ENCODE assay signal across 7 cellular contexts in the genomic region with DNA sequence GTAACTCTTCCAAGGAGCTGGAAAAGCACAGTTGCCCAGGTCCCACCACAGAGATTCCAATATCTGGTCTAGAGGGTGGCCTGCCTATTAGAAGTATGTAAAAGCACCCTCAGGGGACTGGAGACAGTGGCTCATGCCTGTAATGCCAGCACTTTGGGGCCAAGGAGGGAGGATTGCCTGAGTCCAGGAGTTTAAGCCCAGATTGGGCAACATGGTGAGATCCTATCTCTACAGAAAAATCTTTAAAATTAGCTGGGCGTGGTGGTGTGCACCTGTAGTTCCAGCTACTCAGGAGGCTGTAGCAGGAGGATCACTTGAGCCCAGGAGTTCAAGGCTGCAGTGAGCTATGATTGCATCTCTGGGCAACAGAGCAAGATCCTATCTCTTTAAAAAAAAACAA.
"Had no signal": no experiment of that assay in that cellular context is flagged by ENCODE, and none has a peak within 500 bp of the region (broad histone marks: within the 10 kb centered on the region; RNA-seq: fewer than 3 reads in every experiment).

No MANE protein-coding gene starts in this region.

- H3K27ac ChIP-seq: HL-60 had no signal

- H3K4me3 ChIP-seq: K562 had no signal

- DNase-seq: IMR-90, KBM-7, KG1 had no signal

- FAIRE-seq: HepG2, HTR-8/SVneo, K562 had no signal
